ENCODE assay signal across 8 cellular contexts in the genomic region with DNA sequence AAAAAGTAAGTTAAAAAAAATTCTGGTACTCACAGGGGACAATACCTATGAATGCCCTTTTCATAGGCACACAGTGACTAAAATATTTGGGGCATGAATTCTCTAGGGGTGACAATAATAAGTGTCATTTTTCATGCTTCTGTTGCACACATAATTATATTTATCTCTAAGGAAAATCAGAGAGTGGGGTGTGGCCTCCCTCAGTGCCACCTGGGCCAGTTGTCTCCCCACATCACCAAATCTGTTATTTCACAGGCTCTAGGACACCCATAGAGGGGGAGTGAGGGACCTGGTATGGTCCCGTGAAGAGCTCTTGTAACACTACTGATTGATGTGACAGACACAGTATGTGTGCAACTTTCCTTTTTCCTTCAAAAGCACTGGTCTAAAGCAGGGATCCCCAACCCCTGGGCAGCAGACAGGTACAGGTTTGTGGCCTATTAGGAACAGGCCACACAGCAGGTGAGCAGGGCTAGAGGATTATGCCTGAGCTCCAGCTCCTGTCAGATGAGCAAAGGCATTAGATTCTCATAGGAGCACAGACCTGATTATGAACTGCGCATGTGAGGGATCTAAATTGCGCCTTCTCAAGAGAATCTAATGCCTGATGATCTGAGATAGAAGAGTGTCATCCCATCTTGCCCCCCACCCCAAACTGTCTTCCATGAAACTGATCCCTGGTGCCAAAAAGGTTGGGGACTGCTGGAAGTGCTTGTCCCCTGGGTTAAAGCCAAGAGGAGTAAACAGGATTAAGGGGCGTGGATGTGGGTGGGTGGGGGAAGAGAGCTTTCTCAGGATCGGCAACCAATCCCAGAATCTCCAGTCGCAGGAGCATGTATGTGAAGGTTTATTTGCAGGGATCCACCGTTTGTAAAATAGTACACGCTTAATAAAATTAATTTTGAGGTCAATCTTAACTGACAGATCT. TPM values are rescaled to one million over a fixed set of nuclear protein-coding genes. Genes with fewer than 3 reads are reported as not detected.
DNase-seq lines count a peak whose midpoint lies in the region; ATAC-seq and TF ChIP-seq lines count a peak whose summit lies in the region.

No MANE protein-coding gene starts in this region.

- TF ChIP-seq CTCF in AG04449 (IDR thresholded peaks at IDR 0.05; ENCODE audit: insufficient read depth, low read length, missing control alignments) (no peak), esophagus squamous epithelium (IDR thresholded peaks at IDR 0.05) (no peak), neural crest cell (conservative IDR thresholded peaks at IDR 0.05) (no peak)

- H3K27me3 ChIP-seq in esophagus squamous epithelium: no peaks in the 10 kb centered on the region

- H3K36me3 ChIP-seq in esophagus squamous epithelium: no peaks in the 10 kb centered on the region

- ATAC-seq in T-helper 17 cell: no peak
- no peak for ATAC-seq in GM21737 (IDR thresholded peaks at IDR 0.05; ENCODE audit: unreplicated experiment)
- ATAC-seq in HG02938 (IDR thresholded peaks at IDR 0.05; ENCODE audit: unreplicated experiment): no peak
- no peak for ATAC-seq in GM18520 (IDR thresholded peaks at IDR 0.05; ENCODE audit: unreplicated experiment)

- H3K36me3 Mint-ChIP-seq in T-helper 17 cell (ENCODE audit: low read depth) (no peaks in the 10 kb centered on the region), neural crest cell (ENCODE audit: low read depth) (peaks cover 7% of the 10 kb centered on the region)

- H3K4me1 ChIP-seq in esophagus squamous epithelium: peaks cover 0 to 18% (median 6%) of the 10 kb centered on the region in 3 donors

- CTCF ChIA-PET in AG04449 (lab: Yijun Ruan, JAX): interaction anchor here (0.6 to 2.0 kb wide), 4 partner anchors 9 to 400 kb away, joined by 3 to 9 read pairs (median 3); no protein-coding TSS in a partner anchor

- WGBS in esophagus squamous epithelium, 2 donors: 34 to 40% methylated on average over 7 to 8 of the region's 8 CpGs

- H3K27ac Mint-ChIP-seq in T-helper 17 cell (peak overlapping the region; percentile 98), neural crest cell (ENCODE audit: unreplicated experiment) (peak overlapping the region; percentile 97)

- H3K9me3 ChIP-seq in T-helper 17 cell (ENCODE audit: control insufficient read depth, low read length, poor library complexity, severe bottlenecking) (no peaks in the 10 kb centered on the region), esophagus squamous epithelium (no peaks in the 10 kb centered on the region)

- intact Hi-C loops in esophagus squamous epithelium (cut with DNase I): no loop called here

- H3K27me3 Mint-ChIP-seq in T-helper 17 cell: no peaks in the 10 kb centered on the region
- H3K27me3 Mint-ChIP-seq in neural crest cell (ENCODE audit: low read depth): no peaks in the 10 kb centered on the region

- H3K4me1 Mint-ChIP-seq in T-helper 17 cell: peaks cover 19% of the 10 kb centered on the region
- peaks cover 13% of the 10 kb centered on the region for H3K4me1 Mint-ChIP-seq in neural crest cell

- POLR2A ChIA-PET in AG04449 (lab: Yijun Ruan, JAX): interaction anchor here (1.1 kb wide), 1 partner anchor 190 kb away, joined by 3 read pairs; no protein-coding TSS in a partner anchor

- no peak for TF ChIP-seq POLR2A in esophagus squamous epithelium (IDR thresholded peaks at IDR 0.05)

- H3K9me3 Mint-ChIP-seq in neural crest cell: peaks cover 3% of the 10 kb centered on the region

- H3K4me3 Mint-ChIP-seq in T-helper 17 cell: peak overlapping the region; percentile 94
- H3K4me3 Mint-ChIP-seq in neural crest cell: peak overlapping the region; percentile 88

- peak overlapping the region; percentile 90 to 94 (median 92) for H3K27ac ChIP-seq in esophagus squamous epithelium

- H3K4me3 ChIP-seq in AG04449 (ENCODE audit: low read depth, low read length) (peak overlapping the region; percentile 61), esophagus squamous epithelium (peak overlapping the region; percentile 38 to 70 (median 53))

- DNase-seq in AG04449 (ENCODE audit: low read depth, low spot score) (no peak), H4 (ENCODE audit: low spot score) (peak; percentile 15), T-helper 17 cell (no peak), esophagus squamous epithelium (lab: John Stamatoyannopoulos, UW) (no peak), neural crest cell (ENCODE audit: low read depth, low spot score) (no peak)

RNA-seq across cellular contexts. Expression of gene SLC9B1, which starts 0.8 kb away (rescaled TPM):
- total RNA-seq in H4 (2014; rRNA removed; shearing (Covaris generic)): not detected in 2 replicates
- total RNA-seq in T-helper 17 cell (1 to 10 TPM; 1.4 to 4.6 TPM), esophagus squamous epithelium (under 1 TPM in 2 of 4 donors, not detected in 2; 0.49 to 0.76 TPM), neural crest cell (1.7 and 2.0 TPM in 2 replicates)

RNA-seq across cellular contexts. Expression of gene SLC9B2, which starts 57.9 kb away (rescaled TPM):
- 13.5 and 13.8 TPM in 2 replicates for total RNA-seq in H4 (2014; rRNA removed; shearing (Covaris generic))
- total RNA-seq in T-helper 17 cell (10 to 100 TPM; 22.0 to 25.4 TPM), esophagus squamous epithelium (10 to 100 TPM in 2 of 4 donors, 1 to 10 TPM in 2; 5.0 to 12.6 (median 8.9) TPM), neural crest cell (21.6 and 24.9 TPM in 2 replicates)
